ENCODE assay signal across 1 cellular context in the genomic region with DNA sequence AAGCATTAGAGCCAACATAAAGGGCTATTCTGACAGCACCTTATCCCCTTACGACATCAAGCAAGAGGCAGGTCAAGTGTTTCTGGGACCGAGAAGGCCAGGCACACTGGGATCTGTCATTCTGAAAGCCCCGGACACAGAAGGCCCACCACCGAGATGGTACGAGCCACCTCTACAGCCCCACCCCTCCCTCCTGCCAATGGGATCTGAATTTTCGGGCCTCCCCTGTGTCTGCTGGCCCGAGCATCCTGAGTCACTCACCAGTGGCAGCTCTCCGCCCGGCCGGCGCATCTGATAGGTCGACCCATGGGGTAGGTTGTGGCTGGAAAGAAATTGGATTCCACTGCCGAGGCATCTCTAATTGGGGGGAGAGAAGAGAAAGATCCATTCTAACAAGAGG.
A peak's percentile ranks its signal among the peaks of the same experiment; 100 is the strongest.
TF ChIP-seq lines count a peak whose summit lies in the region.

No MANE protein-coding gene starts in this region.

TF ChIP-seq in K562, 482 proteins besides CTCF, POLR2A, EP300 and RAD21:
- TF ChIP-seq, protein P1, sequence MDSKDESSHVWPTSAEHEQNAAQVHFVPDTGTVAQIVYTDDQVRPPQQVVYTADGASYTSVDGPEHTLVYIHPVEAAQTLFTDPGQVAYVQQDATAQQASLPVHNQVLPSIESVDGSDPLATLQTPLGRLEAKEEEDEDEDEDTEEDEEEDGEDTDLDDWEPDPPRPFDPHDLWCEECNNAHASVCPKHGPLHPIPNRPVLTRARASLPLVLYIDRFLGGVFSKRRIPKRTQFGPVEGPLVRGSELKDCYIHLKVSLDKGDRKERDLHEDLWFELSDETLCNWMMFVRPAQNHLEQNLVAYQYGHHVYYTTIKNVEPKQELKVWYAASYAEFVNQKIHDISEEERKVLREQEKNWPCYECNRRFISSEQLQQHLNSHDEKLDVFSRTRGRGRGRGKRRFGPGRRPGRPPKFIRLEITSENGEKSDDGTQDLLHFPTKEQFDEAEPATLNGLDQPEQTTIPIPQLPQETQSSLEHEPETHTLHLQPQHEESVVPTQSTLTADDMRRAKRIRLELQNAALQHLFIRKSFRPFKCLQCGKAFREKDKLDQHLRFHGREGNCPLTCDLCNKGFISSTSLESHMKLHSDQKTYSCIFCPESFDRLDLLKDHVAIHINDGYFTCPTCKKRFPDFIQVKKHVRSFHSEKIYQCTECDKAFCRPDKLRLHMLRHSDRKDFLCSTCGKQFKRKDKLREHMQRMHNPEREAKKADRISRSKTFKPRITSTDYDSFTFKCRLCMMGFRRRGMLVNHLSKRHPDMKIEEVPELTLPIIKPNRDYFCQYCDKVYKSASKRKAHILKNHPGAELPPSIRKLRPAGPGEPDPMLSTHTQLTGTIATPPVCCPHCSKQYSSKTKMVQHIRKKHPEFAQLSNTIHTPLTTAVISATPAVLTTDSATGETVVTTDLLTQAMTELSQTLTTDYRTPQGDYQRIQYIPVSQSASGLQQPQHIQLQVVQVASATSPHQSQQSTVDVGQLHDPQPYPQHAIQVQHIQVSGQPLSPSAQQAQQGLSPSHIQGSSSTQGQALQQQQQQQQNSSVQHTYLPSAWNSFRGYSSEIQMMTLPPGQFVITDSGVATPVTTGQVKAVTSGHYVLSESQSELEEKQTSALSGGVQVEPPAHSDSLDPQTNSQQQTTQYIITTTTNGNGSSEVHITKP (IDR thresholded peaks at IDR 0.05; ENCODE audit: partially characterized antibody), result peak; percentile 21
- no peak for TF ChIP-seq SFPQ (IDR thresholded peaks at IDR 0.05; ENCODE audit: low read depth, low read length)
